1 cellular context compared by ENCODE assay signal in genomic region chr3:139537795-139538538, GRCh38.
TF ChIP-seq lines count a peak whose summit lies in the region.

No MANE protein-coding gene starts in this region.

TF ChIP-seq in GM12878, 131 proteins besides CTCF, POLR2A, EP300 and RAD21:
- TF ChIP-seq IKZF1 (conservative IDR thresholded peaks at IDR 0.05) = peak; percentile 42; the same call in 1 of the 2 replicates
- no peak for TF ChIP-seq BCL11A (IDR thresholded peaks at IDR 0.05; ENCODE audit: low read depth, low read length)
- no peak for TF ChIP-seq SUZ12 (IDR thresholded peaks at IDR 0.05; ENCODE audit: unreplicated experiment)
- 0 out of 2 replicates have a peak, but pooled peaks have one; percentile 18 for TF ChIP-seq CREM (IDR thresholded peaks at IDR 0.05; ENCODE audit: low read depth)
- TF ChIP-seq TCF7 (IDR thresholded peaks at IDR 0.05; ENCODE audit: borderline replicate concordance) = peak; percentile 90
- TF ChIP-seq SMAD5 (IDR thresholded peaks at IDR 0.05; ENCODE audit: low read depth) = no peak
- peak; percentile 71 for TF ChIP-seq JUNB (IDR thresholded peaks at IDR 0.05)
- TF ChIP-seq KDM1A (IDR thresholded peaks at IDR 0.05; ENCODE audit: borderline replicate concordance) = no peak
- no peak for TF ChIP-seq ZNF622 (IDR thresholded peaks at IDR 0.05)
- TF ChIP-seq EED (IDR thresholded peaks at IDR 0.05; ENCODE audit: low read depth) = peak; percentile 23; the same call in 1 of the 2 replicates
- TF ChIP-seq ZNF274 (IDR thresholded peaks at IDR 0.05; ENCODE audit: insufficient read depth, insufficient read length) = no peak
- peak in 1 of 2 experiments; percentile 85; a peak in 2 of 4 replicates for TF ChIP-seq ETV6 (conservative IDR thresholded peaks at IDR 0.05 in 1 of 2, IDR thresholded peaks at IDR 0.05 in 1 of 2; ENCODE audit: borderline replicate concordance in 1 of 2, low read depth in 1 of 2)
TF ChIP-seq in GM12878: peak in this region for 6.
